Comparison of ENCODE assay signal across 13 cellular contexts in genomic region chr6:2899596-2899995, GRCh38. TPM values are rescaled to one million over a fixed set of nuclear protein-coding genes. Genes with fewer than 3 reads are reported as not detected.
DNase-seq lines count a peak whose midpoint lies in the region; ATAC-seq and TF ChIP-seq lines count a peak whose summit lies in the region.
"Had no signal": no experiment of that assay in that cellular context is flagged by ENCODE, and none has a peak within 500 bp of the region (broad histone marks: within the 10 kb centered on the region; RNA-seq: fewer than 3 reads in every experiment).

No MANE protein-coding gene starts in this region.

- POLR2A ChIA-PET in GM10248 (lab: Yijun Ruan, JAX): interaction anchor here (0.8 to 5.2 kb wide), 7 partner anchors 23 to 164 kb away, joined by 3 to 88 read pairs (median 4); partner anchors contain the start of gene SERPINB1

- H3K4me1 Mint-ChIP-seq in activated T-helper 1 cell treated with anti-CD3 and anti-CD28 coated beads, Interleukin-12 subunit alpha, Interleukin-12 subunit beta, Interleukin-2, Interleukin-4 antibody, amounts not matched to agents 30 ng/mL and 10 ng/mL and 1 ng/mL, durations not matched to agents 14 hours and 24 hours and 36 hours (ENCODE audit: low read depth): peaks cover 62% of the 10 kb centered on the region
- H3K4me1 Mint-ChIP-seq in natural killer cell treated with Interleukin-12 subunit alpha and Interleukin-12 subunit beta and Interleukin-15 and Interleukin-18, amount 100 ng/mL, for 72 hours (ENCODE audit: low read depth in 2 of 2): peaks cover 56 to 59% of the 10 kb centered on the region in 2 donors

- intact Hi-C loops in activated T-helper 1 cell treated with anti-CD3 and anti-CD28 coated beads, Interleukin-12 subunit alpha, Interleukin-12 subunit beta, Interleukin-2, Interleukin-4 antibody, amounts not matched to agents 30 ng/mL and 10 ng/mL and 1 ng/mL, durations not matched to agents 14 hours and 24 hours and 36 hours (cut with micrococcal nuclease): loop anchor here (1.0 to 5.0 kb wide), 3 partner anchors 33 to 42 kb away; no protein-coding TSS in a partner anchor

- peak overlapping the region; percentile 93 for H3K27ac Mint-ChIP-seq in activated T-helper 1 cell treated with anti-CD3 and anti-CD28 coated beads, Interleukin-12 subunit alpha, Interleukin-12 subunit beta, Interleukin-2, Interleukin-4 antibody, amounts not matched to agents 30 ng/mL and 10 ng/mL and 1 ng/mL, durations not matched to agents 14 hours and 24 hours and 36 hours
- peak overlapping the region; percentile 93 to 97 for H3K27ac Mint-ChIP-seq in natural killer cell treated with Interleukin-12 subunit alpha and Interleukin-12 subunit beta and Interleukin-15 and Interleukin-18, amount 100 ng/mL, for 72 hours

- peak; percentile 51 for ATAC-seq in HG02610 (IDR thresholded peaks at IDR 0.05; ENCODE audit: unreplicated experiment)
- ATAC-seq in natural killer cell treated with Interleukin-12 subunit alpha and Interleukin-12 subunit beta and Interleukin-15 and Interleukin-18, amount 100 ng/mL, for 72 hours: peak in 1 of 2 donors; percentile 47
- ATAC-seq: HCT116, psoas muscle had no signal

- peaks cover 2% of the 10 kb centered on the region for H3K27me3 Mint-ChIP-seq in activated T-helper 1 cell treated with anti-CD3 and anti-CD28 coated beads, Interleukin-12 subunit alpha, Interleukin-12 subunit beta, Interleukin-2, Interleukin-4 antibody, amounts not matched to agents 30 ng/mL and 10 ng/mL and 1 ng/mL, durations not matched to agents 14 hours and 24 hours and 36 hours (ENCODE audit: insufficient read depth)
- no peaks in the 10 kb centered on the region for H3K27me3 Mint-ChIP-seq in natural killer cell treated with Interleukin-12 subunit alpha and Interleukin-12 subunit beta and Interleukin-15 and Interleukin-18, amount 100 ng/mL, for 72 hours

- no peaks in the 10 kb centered on the region for H3K9me3 Mint-ChIP-seq in activated T-helper 1 cell treated with anti-CD3 and anti-CD28 coated beads, Interleukin-12 subunit alpha, Interleukin-12 subunit beta, Interleukin-2, Interleukin-4 antibody, amounts not matched to agents 30 ng/mL and 10 ng/mL and 1 ng/mL, durations not matched to agents 14 hours and 24 hours and 36 hours
- H3K9me3 Mint-ChIP-seq in natural killer cell treated with Interleukin-12 subunit alpha and Interleukin-12 subunit beta and Interleukin-15 and Interleukin-18, amount 100 ng/mL, for 72 hours: no peaks in the 10 kb centered on the region

- peaks cover 72% of the 10 kb centered on the region for H3K36me3 Mint-ChIP-seq in activated T-helper 1 cell treated with anti-CD3 and anti-CD28 coated beads, Interleukin-12 subunit alpha, Interleukin-12 subunit beta, Interleukin-2, Interleukin-4 antibody, amounts not matched to agents 30 ng/mL and 10 ng/mL and 1 ng/mL, durations not matched to agents 14 hours and 24 hours and 36 hours (ENCODE audit: low read depth)
- H3K36me3 Mint-ChIP-seq in natural killer cell treated with Interleukin-12 subunit alpha and Interleukin-12 subunit beta and Interleukin-15 and Interleukin-18, amount 100 ng/mL, for 72 hours: peaks cover 39% of the 10 kb centered on the region

- peak overlapping the region; percentile 94 for H3K4me3 Mint-ChIP-seq in activated T-helper 1 cell treated with anti-CD3 and anti-CD28 coated beads, Interleukin-12 subunit alpha, Interleukin-12 subunit beta, Interleukin-2, Interleukin-4 antibody, amounts not matched to agents 30 ng/mL and 10 ng/mL and 1 ng/mL, durations not matched to agents 14 hours and 24 hours and 36 hours
- H3K4me3 Mint-ChIP-seq in natural killer cell treated with Interleukin-12 subunit alpha and Interleukin-12 subunit beta and Interleukin-15 and Interleukin-18, amount 100 ng/mL, for 72 hours: peak overlapping the region; percentile 99

- DNase-seq in GM10248 (ENCODE audit: extremely low spot score): peak; percentile 42
- DNase-seq in activated T-helper 1 cell treated with anti-CD3 and anti-CD28 coated beads, Interleukin-12 subunit alpha, Interleukin-12 subunit beta, Interleukin-2, Interleukin-4 antibody, amounts not matched to agents 30 ng/mL and 10 ng/mL and 1 ng/mL, durations not matched to agents 14 hours and 24 hours and 36 hours (ENCODE audit: low spot score): no peak
- no peak for DNase-seq in natural killer cell treated with Interleukin-12 subunit alpha and Interleukin-12 subunit beta and Interleukin-15 and Interleukin-18, amount 100 ng/mL, for 72 hours (ENCODE audit: low spot score)
- no peak for DNase-seq in nucleus accumbens (lab: John Stamatoyannopoulos, UW)
- no peak for DNase-seq in Ammon's horn (ENCODE audit: low spot score)
- DNase-seq in NCI-H1048 (lab: John Stamatoyannopoulos, UW): no peak
- no peak for DNase-seq in A172 (ENCODE audit: low spot score)
- DNase-seq: activated gamma-delta T cell, midbrain, NCI-H2171, psoas muscle had no signal

- no peak for TF ChIP-seq CTCF in GM10248 (IDR thresholded peaks at IDR 0.05; ENCODE audit: control extremely low read depth, extremely low read depth, low read depth, missing control alignments)

- CTCF ChIA-PET in GM10248 (lab: Yijun Ruan, JAX): interaction anchor here (0.8 to 5.0 kb wide), 12 partner anchors 12 to 108 kb away, joined by 3 to 37 read pairs (median 4); no protein-coding TSS in a partner anchor

RNA-seq across cellular contexts. Expression of gene SERPINB9, which starts 3.5 kb away (rescaled TPM):
- total RNA-seq in activated T-helper 1 cell treated with anti-CD3 and anti-CD28 coated beads, Interleukin-12 subunit alpha, Interleukin-12 subunit beta, Interleukin-2, Interleukin-4 antibody, amounts not matched to agents 30 ng/mL and 10 ng/mL and 1 ng/mL, durations not matched to agents 14 hours and 24 hours and 36 hours: 86.8 and 87.2 TPM in 2 replicates
- 100 to 1,000 TPM in 1 of 2 donors, 10 to 100 TPM in 1; 59.0 to 159 TPM for total RNA-seq in natural killer cell treated with Interleukin-12 subunit alpha and Interleukin-12 subunit beta and Interleukin-15 and Interleukin-18, amount 100 ng/mL, for 72 hours
- not detected in 2 replicates for total RNA-seq in A172 (2014; rRNA removed; shearing (Covaris generic))

RNA-seq across cellular contexts. Expression of gene SERPINB1, which starts 57.9 kb away (rescaled TPM):
- total RNA-seq in activated T-helper 1 cell treated with anti-CD3 and anti-CD28 coated beads, Interleukin-12 subunit alpha, Interleukin-12 subunit beta, Interleukin-2, Interleukin-4 antibody, amounts not matched to agents 30 ng/mL and 10 ng/mL and 1 ng/mL, durations not matched to agents 14 hours and 24 hours and 36 hours: 79.5 and 80.1 TPM in 2 replicates
- 100 to 1,000 TPM; 103 to 275 TPM for total RNA-seq in natural killer cell treated with Interleukin-12 subunit alpha and Interleukin-12 subunit beta and Interleukin-15 and Interleukin-18, amount 100 ng/mL, for 72 hours
- 12.9 and 15.0 TPM in 2 replicates for total RNA-seq in A172 (2014; rRNA removed; shearing (Covaris generic))

Comparison
In these comparisons a context has a peak if more than half of its experiments do, and no peak if none do; other contexts are left out.
1. RNA of gene SERPINB9, which starts 3.5 kb away (total RNA-seq): 59.0 to 159 TPM in natural killer cell treated with Interleukin-12 subunit alpha and Interleukin-12 subunit beta and Interleukin-15 and Interleukin-18, amount 100 ng/mL, for 72 hours and 86.8 to 87.2 TPM in activated T-helper 1 cell treated with anti-CD3 and anti-CD28 coated beads, Interleukin-12 subunit alpha, Interleukin-12 subunit beta, Interleukin-2, Interleukin-4 antibody, amounts not matched to agents 30 ng/mL and 10 ng/mL and 1 ng/mL, durations not matched to agents 14 hours and 24 hours and 36 hours; not detected in A172; every median in the first group is over 10 times any median in the second.